ENCODE assay signal across 1 cellular context in the genomic region with DNA sequence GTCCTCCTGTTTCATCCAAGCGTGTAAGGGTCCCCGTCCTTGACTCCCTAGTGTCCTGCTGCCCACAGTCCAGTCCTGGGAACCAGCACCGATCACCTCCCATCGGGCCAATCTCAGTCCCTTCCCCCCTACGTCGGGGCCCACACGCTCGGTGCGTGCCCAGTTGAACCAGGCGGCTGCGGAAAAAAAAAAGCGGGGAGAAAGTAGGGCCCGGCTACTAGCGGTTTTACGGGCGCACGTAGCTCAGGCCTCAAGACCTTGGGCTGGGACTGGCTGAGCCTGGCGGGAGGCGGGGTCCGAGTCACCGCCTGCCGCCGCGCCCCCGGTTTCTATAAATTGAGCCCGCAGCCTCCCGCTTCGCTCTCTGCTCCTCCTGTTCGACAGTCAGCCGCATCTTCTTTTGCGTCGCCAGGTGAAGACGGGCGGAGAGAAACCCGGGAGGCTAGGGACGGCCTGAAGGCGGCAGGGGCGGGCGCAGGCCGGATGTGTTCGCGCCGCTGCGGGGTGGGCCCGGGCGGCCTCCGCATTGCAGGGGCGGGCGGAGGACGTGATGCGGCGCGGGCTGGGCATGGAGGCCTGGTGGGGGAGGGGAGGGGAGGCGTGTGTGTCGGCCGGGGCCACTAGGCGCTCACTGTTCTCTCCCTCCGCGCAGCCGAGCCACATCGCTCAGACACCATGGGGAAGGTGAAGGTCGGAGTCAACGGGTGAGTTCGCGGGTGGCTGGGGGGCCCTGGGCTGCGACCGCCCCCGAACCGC.
A peak's percentile ranks its signal among the peaks of the same experiment; 100 is the strongest.
TF ChIP-seq lines count a peak whose summit lies in the region.

Gene GAPDH, plus strand, starts transcription at position 360 of the 756 bp plus-strand sequence. Its CDS starts 316 bp downstream, at position 676.

TF ChIP-seq in K562, 482 proteins besides CTCF, POLR2A, EP300 and RAD21 (continued from another document and continues in another):
- no peak for TF ChIP-seq HINFP (tag; conservative IDR thresholded peaks at IDR 0.05; ENCODE audit: low read depth)
- TF ChIP-seq CXXC5 (CRISPR knock-in tag; IDR thresholded peaks at IDR 0.05) = peak; percentile 87
- no peak for TF ChIP-seq RHOXF2B (CRISPR knock-in tag; conservative IDR thresholded peaks at IDR 0.05)
- TF ChIP-seq ZNF277 (CRISPR knock-in tag; IDR thresholded peaks at IDR 0.05; ENCODE audit: borderline replicate concordance) = no peak
- TF ChIP-seq KAT7 (CRISPR knock-in tag; IDR thresholded peaks at IDR 0.05; ENCODE audit: borderline replicate concordance) = no peak
- no peak for TF ChIP-seq POLR3A (IDR thresholded peaks at IDR 0.05; ENCODE audit: borderline replicate concordance, extremely low read depth, insufficient read depth, insufficient read length)
- TF ChIP-seq E2F1 (CRISPR knock-in tag; IDR thresholded peaks at IDR 0.05) = peak; percentile 93; the same call in 1 of the 2 replicates
- TF ChIP-seq ZNF830 (CRISPR knock-in tag; IDR thresholded peaks at IDR 0.05) = no peak
- no peak; the same call in 1 of the 2 replicates for TF ChIP-seq CEBPG (CRISPR knock-in tag; IDR thresholded peaks at IDR 0.05)
- TF ChIP-seq CEBPG (tag; conservative IDR thresholded peaks at IDR 0.05 in 1 of 2, IDR thresholded peaks at IDR 0.05 in 1 of 2) = no peak
- no peak for TF ChIP-seq KDM2B (CRISPR knock-in tag; IDR thresholded peaks at IDR 0.05)
- no peak for TF ChIP-seq ZBTB8A (IDR thresholded peaks at IDR 0.05; ENCODE audit: partially characterized antibody)
- TF ChIP-seq, protein P1, sequence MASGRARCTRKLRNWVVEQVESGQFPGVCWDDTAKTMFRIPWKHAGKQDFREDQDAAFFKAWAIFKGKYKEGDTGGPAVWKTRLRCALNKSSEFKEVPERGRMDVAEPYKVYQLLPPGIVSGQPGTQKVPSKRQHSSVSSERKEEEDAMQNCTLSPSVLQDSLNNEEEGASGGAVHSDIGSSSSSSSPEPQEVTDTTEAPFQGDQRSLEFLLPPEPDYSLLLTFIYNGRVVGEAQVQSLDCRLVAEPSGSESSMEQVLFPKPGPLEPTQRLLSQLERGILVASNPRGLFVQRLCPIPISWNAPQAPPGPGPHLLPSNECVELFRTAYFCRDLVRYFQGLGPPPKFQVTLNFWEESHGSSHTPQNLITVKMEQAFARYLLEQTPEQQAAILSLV (tag; IDR thresholded peaks at IDR 0.05) = no peak
- TF ChIP-seq ERF (CRISPR knock-in tag; IDR thresholded peaks at IDR 0.05) = no peak
- TF ChIP-seq, protein P2, sequence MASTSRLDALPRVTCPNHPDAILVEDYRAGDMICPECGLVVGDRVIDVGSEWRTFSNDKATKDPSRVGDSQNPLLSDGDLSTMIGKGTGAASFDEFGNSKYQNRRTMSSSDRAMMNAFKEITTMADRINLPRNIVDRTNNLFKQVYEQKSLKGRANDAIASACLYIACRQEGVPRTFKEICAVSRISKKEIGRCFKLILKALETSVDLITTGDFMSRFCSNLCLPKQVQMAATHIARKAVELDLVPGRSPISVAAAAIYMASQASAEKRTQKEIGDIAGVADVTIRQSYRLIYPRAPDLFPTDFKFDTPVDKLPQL (IDR thresholded peaks at IDR 0.05; ENCODE audit: extremely low read depth, insufficient read length) = peak; percentile 90
- TF ChIP-seq MEF2D (tag; conservative IDR thresholded peaks at IDR 0.05; ENCODE audit: low read depth) = no peak
- TF ChIP-seq, protein P3, sequence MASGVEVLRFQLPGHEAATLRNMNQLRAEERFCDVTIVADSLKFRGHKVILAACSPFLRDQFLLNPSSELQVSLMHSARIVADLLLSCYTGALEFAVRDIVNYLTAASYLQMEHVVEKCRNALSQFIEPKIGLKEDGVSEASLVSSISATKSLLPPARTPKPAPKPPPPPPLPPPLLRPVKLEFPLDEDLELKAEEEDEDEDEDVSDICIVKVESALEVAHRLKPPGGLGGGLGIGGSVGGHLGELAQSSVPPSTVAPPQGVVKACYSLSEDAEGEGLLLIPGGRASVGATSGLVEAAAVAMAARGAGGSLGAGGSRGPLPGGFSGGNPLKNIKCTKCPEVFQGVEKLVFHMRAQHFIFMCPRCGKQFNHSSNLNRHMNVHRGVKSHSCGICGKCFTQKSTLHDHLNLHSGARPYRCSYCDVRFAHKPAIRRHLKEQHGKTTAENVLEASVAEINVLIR (CRISPR knock-in tag; IDR thresholded peaks at IDR 0.05) = no peak
- TF ChIP-seq DPF2 (IDR thresholded peaks at IDR 0.05) = no peak
- TF ChIP-seq KDM5B (IDR thresholded peaks at IDR 0.05; ENCODE audit: insufficient replicate concordance, low read depth, low read length) = peak; percentile 99
- peak; percentile 97 for TF ChIP-seq SUPT5H (IDR thresholded peaks at IDR 0.05)
- TF ChIP-seq, protein P4, sequence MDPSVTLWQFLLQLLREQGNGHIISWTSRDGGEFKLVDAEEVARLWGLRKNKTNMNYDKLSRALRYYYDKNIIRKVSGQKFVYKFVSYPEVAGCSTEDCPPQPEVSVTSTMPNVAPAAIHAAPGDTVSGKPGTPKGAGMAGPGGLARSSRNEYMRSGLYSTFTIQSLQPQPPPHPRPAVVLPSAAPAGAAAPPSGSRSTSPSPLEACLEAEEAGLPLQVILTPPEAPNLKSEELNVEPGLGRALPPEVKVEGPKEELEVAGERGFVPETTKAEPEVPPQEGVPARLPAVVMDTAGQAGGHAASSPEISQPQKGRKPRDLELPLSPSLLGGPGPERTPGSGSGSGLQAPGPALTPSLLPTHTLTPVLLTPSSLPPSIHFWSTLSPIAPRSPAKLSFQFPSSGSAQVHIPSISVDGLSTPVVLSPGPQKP (CRISPR knock-in tag; IDR thresholded peaks at IDR 0.05) = no peak
- TF ChIP-seq NCOR1 (IDR thresholded peaks at IDR 0.05) = peak; percentile 73
- TF ChIP-seq TBL1XR1 (IDR thresholded peaks at IDR 0.05; ENCODE audit: low read length in 2 of 2) = 0 out of 4 replicates have a peak, but pooled peaks of 1 of the 2 experiments have one; percentile 9
- TF ChIP-seq NFIX (CRISPR knock-in tag; IDR thresholded peaks at IDR 0.05; ENCODE audit: low read depth) = no peak
- no peak for TF ChIP-seq CBX3 (IDR thresholded peaks at IDR 0.05; ENCODE audit: borderline replicate concordance in 1 of 2, low read length in 2 of 2)
- TF ChIP-seq CHD7 (IDR thresholded peaks at IDR 0.05; ENCODE audit: low read depth, low read length) = peak; percentile 96
- no peak for TF ChIP-seq NR3C1 (CRISPR knock-in tag; IDR thresholded peaks at IDR 0.05)
- no peak for TF ChIP-seq MCM3 (IDR thresholded peaks at IDR 0.05)
- no peak for TF ChIP-seq GABPA (tag; conservative IDR thresholded peaks at IDR 0.05; ENCODE audit: low read depth)
- TF ChIP-seq PCBP2 (IDR thresholded peaks at IDR 0.05; ENCODE audit: low read depth, low read length, poor library complexity, severe bottlenecking) = peak; percentile 87
- peak; percentile 27; the same call in 1 of the 2 replicates for TF ChIP-seq ZNF274 (IDR thresholded peaks at IDR 0.05; ENCODE audit: borderline replicate concordance, low read depth, low read length)
- no peak for TF ChIP-seq YBX1 (IDR thresholded peaks at IDR 0.05)
- no peak for TF ChIP-seq ARID3A (IDR thresholded peaks at IDR 0.05; ENCODE audit: borderline replicate concordance, low read depth, low read length)
- no peak for TF ChIP-seq ZEB2 (IDR thresholded peaks at IDR 0.05)
